ENCODE assay signal across 1 cellular context in the genomic region with DNA sequence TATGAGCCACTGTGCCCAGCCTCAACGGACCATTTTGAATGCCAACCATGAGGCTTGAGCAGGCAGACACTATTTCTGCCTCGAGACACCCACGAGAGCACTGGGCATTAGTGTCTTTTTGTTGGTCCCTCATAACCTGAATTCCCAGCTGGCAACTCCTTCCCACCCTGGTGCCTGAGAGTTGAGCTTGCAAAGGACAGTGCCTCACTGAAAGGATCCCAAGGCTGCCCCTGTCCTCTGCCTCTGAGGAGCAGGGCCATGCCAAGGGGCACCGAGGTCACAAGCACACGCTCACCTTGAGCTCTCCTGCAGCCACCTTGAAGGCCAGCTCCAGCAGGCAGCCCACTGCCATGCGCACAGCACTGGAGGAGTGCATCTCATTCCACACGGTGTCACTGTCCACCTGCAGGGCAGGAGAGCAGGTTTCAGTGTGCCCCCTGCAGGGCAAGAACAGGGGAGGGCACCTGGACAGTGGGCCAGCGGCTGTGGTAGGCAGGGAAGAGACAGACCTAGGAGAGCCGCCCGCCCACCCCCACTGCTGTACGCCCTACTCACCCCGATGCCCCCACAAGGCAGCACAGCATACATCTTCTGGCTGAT.
TF ChIP-seq lines count a peak whose summit lies in the region.

No MANE protein-coding gene starts in this region.

TF ChIP-seq in HepG2, 621 proteins besides CTCF, POLR2A, EP300 and RAD21 (continued from another document and continues in another):
- TF ChIP-seq AHDC1 (CRISPR knock-in tag; IDR thresholded peaks at IDR 0.05; ENCODE audit: borderline replicate concordance) (no peak), MYNN (CRISPR knock-in tag; IDR thresholded peaks at IDR 0.05; ENCODE audit: low read depth) (no peak), FLYWCH1 (CRISPR knock-in tag; IDR thresholded peaks at IDR 0.05) (no peak), NR1H2 (CRISPR knock-in tag; IDR thresholded peaks at IDR 0.05; ENCODE audit: borderline replicate concordance, low read depth) (no peak), NR2F6 (IDR thresholded peaks at IDR 0.05) (no peak), NR2F6 (CRISPR knock-in tag; IDR thresholded peaks at IDR 0.05) (peak; percentile 65; the same call in 1 of the 2 replicates), CREB3 (CRISPR knock-in tag; IDR thresholded peaks at IDR 0.05) (no peak), MTA1 (CRISPR knock-in tag; IDR thresholded peaks at IDR 0.05; ENCODE audit: borderline replicate concordance) (peak; percentile 61; the same call in 1 of the 2 replicates), FOXP1 (IDR thresholded peaks at IDR 0.05) (no peak), FOXP1 (CRISPR knock-in tag; IDR thresholded peaks at IDR 0.05) (no peak), ZNF781 (CRISPR knock-in tag; IDR thresholded peaks at IDR 0.05; ENCODE audit: borderline replicate concordance, not compliant biosample characterization) (no peak), ZNF761 (CRISPR knock-in tag; conservative IDR thresholded peaks at IDR 0.05) (no peak), ZNF335 (CRISPR knock-in tag; IDR thresholded peaks at IDR 0.05) (no peak), ZNF296 (CRISPR knock-in tag; conservative IDR thresholded peaks at IDR 0.05) (no peak), RNF219 (CRISPR knock-in tag; IDR thresholded peaks at IDR 0.05) (no peak), NFYB (CRISPR knock-in tag; IDR thresholded peaks at IDR 0.05) (no peak), TOPORS (CRISPR knock-in tag; IDR thresholded peaks at IDR 0.05) (no peak), ZNF558 (CRISPR knock-in tag; IDR thresholded peaks at IDR 0.05; ENCODE audit: borderline replicate concordance) (no peak), NPAS2 (CRISPR knock-in tag; IDR thresholded peaks at IDR 0.05; ENCODE audit: borderline replicate concordance) (no peak), ZNF143 (CRISPR knock-in tag; IDR thresholded peaks at IDR 0.05) (0 out of 2 replicates have a peak, but pooled peaks have one; percentile 6), FOXO4 (CRISPR knock-in tag; conservative IDR thresholded peaks at IDR 0.05) (no peak), GLMP (CRISPR knock-in tag; IDR thresholded peaks at IDR 0.05; ENCODE audit: borderline replicate concordance) (no peak), TEAD2 (CRISPR knock-in tag; IDR thresholded peaks at IDR 0.05) (no peak), RBM39 (IDR thresholded peaks at IDR 0.05; ENCODE audit: low read depth, low read length, poor library complexity, severe bottlenecking) (no peak), GABPA (IDR thresholded peaks at IDR 0.05; ENCODE audit: low read depth, low read length) (no peak), GABPA (CRISPR knock-in tag; IDR thresholded peaks at IDR 0.05; ENCODE audit: low read depth) (no peak), ZSCAN20 (CRISPR knock-in tag; IDR thresholded peaks at IDR 0.05; ENCODE audit: borderline replicate concordance) (no peak), CBFB (CRISPR knock-in tag; IDR thresholded peaks at IDR 0.05) (0 out of 2 replicates have a peak, but pooled peaks have one; percentile 51), ZNF12 (CRISPR knock-in tag; IDR thresholded peaks at IDR 0.05) (0 out of 2 replicates have a peak, but pooled peaks have one; percentile 37), GATAD2A (CRISPR knock-in tag; IDR thresholded peaks at IDR 0.05) (peak; percentile 47; the same call in 1 of the 2 replicates), ZNF878 (CRISPR knock-in tag; IDR thresholded peaks at IDR 0.05) (no peak), SRY (CRISPR knock-in tag; IDR thresholded peaks at IDR 0.05) (no peak; the same call in 1 of the 2 replicates), TRAFD1 (CRISPR knock-in tag; IDR thresholded peaks at IDR 0.05; ENCODE audit: borderline replicate concordance) (no peak), ZNF205 (CRISPR knock-in tag; IDR thresholded peaks at IDR 0.05) (no peak), ZNF281 (CRISPR knock-in tag; IDR thresholded peaks at IDR 0.05; ENCODE audit: borderline replicate concordance) (peak; percentile 54; the same call in 1 of the 2 replicates), POLR2G (IDR thresholded peaks at IDR 0.05; ENCODE audit: low read depth, low read length) (no peak), KDM2A (CRISPR knock-in tag; IDR thresholded peaks at IDR 0.05; ENCODE audit: borderline replicate concordance, low read depth) (peak; percentile 69), GABPB1 (CRISPR knock-in tag; IDR thresholded peaks at IDR 0.05) (no peak), ZBTB38 (CRISPR knock-in tag; IDR thresholded peaks at IDR 0.05) (peak; percentile 94), ZGPAT (CRISPR knock-in tag; IDR thresholded peaks at IDR 0.05) (no peak), CBX5 (CRISPR knock-in tag; IDR thresholded peaks at IDR 0.05; ENCODE audit: borderline replicate concordance) (peak; percentile 65; the same call in 1 of the 2 replicates), EHMT2 (IDR thresholded peaks at IDR 0.05; ENCODE audit: borderline replicate concordance, low read depth, low read length) (no peak)
- TF ChIP-seq, protein P1, sequence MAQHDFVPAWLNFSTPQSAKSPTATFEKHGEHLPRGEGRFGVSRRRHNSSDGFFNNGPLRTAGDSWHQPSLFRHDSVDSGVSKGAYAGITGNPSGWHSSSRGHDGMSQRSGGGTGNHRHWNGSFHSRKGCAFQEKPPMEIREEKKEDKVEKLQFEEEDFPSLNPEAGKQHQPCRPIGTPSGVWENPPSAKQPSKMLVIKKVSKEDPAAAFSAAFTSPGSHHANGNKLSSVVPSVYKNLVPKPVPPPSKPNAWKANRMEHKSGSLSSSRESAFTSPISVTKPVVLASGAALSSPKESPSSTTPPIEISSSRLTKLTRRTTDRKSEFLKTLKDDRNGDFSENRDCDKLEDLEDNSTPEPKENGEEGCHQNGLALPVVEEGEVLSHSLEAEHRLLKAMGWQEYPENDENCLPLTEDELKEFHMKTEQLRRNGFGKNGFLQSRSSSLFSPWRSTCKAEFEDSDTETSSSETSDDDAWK (CRISPR knock-in tag; IDR thresholded peaks at IDR 0.05) = no peak
